8 cellular contexts compared by ENCODE assay signal in the genomic region with DNA sequence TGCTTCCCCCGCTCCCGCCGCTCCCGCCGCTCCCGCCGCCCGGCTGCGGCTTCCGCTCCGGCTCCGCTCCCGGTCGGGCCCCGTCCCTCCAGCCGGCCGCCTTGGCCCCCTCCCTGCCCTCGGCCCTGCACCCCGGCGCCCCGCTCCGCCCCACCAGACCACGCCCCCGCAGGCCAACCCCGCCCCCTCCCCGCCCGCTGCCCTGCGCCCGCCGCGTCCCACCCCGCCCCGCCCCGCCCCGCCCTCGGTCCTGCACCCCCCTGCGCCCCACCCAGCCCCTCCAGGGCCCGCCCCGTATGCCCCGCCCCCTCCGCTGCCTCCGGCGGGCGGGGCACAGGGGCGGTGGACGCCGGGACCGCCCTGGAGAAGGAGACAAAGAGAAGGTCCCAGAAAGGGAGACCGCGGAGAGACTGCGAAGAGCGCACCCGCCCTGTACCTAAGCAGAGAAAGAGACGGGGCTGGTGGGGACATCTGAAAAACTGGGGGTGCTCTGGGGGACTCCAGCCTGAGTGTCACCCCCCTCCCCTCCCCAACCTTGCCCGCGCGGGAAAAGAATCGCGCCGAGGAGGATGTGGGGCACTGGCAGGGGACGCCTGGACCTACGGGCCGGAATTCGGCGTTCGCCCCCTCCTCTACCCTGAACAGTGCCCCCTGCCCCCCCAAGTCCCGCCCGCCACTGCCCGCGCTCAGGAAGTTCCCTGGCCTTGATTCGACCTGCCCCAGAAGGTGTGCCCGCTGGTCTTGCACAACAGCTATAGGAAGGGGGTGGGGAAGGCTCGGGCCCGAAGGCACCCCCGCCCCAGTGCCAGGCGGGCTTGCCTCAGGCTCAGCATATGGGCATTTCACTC. TPM values are rescaled to one million over a fixed set of nuclear protein-coding genes. Genes with fewer than 3 reads are reported as not detected.
DNase-seq lines count a peak whose midpoint lies in the region; ATAC-seq and TF ChIP-seq lines count a peak whose summit lies in the region.

No MANE protein-coding gene starts in this region.

- peak; percentile 45 for ATAC-seq in GM18907 (IDR thresholded peaks at IDR 0.05; ENCODE audit: unreplicated experiment)
- ATAC-seq in heart left ventricle = peak; percentile 79 to 92 (median 90)
- peak; percentile 80 for ATAC-seq in upper lobe of right lung

- intact Hi-C loops in heart left ventricle (cut with DNase I) = loop anchor here in 8 of 10 donors (2.0 to 10.0 kb wide), 4 partner anchors 40 to 354 kb away; no protein-coding TSS in a partner anchor
- intact Hi-C loops in upper lobe of right lung (cut with DNase I) = no loop called here

- WGBS in adipose tissue, 3 donors = 1% methylated on average over 29 to 76 of the region's 76 CpGs
- 1 to 4% (median 2%) methylated on average over 16 to 75 of the region's 76 CpGs for WGBS in heart left ventricle, 4 donors

- peaks cover 9% of the 10 kb centered on the region for H3K36me3 Mint-ChIP-seq in T-helper 1 cell treated with Interleukin-12 subunit alpha and Interleukin-12 subunit beta and Interleukin-4 antibody, amounts not matched to agents 30 μg/mL and 1 μg/mL, for 36 hours (ENCODE audit: low read depth)
- no peaks in the 10 kb centered on the region for H3K36me3 Mint-ChIP-seq in progenitor cell of endocrine pancreas (ENCODE audit: insufficient read depth)

- peaks cover 39% of the 10 kb centered on the region for H3K4me1 Mint-ChIP-seq in T-helper 1 cell treated with Interleukin-12 subunit alpha and Interleukin-12 subunit beta and Interleukin-4 antibody, amounts not matched to agents 30 μg/mL and 1 μg/mL, for 36 hours (ENCODE audit: low read depth)
- H3K4me1 Mint-ChIP-seq in progenitor cell of endocrine pancreas (ENCODE audit: low read depth) = peaks cover 21% of the 10 kb centered on the region

- H3K4me3 ChIP-seq in heart left ventricle (peak overlapping the region; percentile 69 to 99 (median 82)), upper lobe of right lung (peak overlapping the region; percentile 92)

- H3K4me3 Mint-ChIP-seq in T-helper 1 cell treated with Interleukin-12 subunit alpha and Interleukin-12 subunit beta and Interleukin-4 antibody, amounts not matched to agents 30 μg/mL and 1 μg/mL, for 36 hours = peak overlapping the region; percentile 85
- peak overlapping the region; percentile 75 for H3K4me3 Mint-ChIP-seq in progenitor cell of endocrine pancreas (ENCODE audit: low read depth)

- peak overlapping the region; percentile 98 for H3K27ac ChIP-seq in 22Rv1
- H3K27ac ChIP-seq in adipose tissue (ENCODE audit: low read depth, low read length) = peak overlapping the region; percentile 62
- H3K27ac ChIP-seq in heart left ventricle = peak overlapping the region; percentile 87 to 96 (median 90)
- H3K27ac ChIP-seq in upper lobe of right lung = peak overlapping the region; percentile 94

- no peaks in the 10 kb centered on the region for H3K27me3 Mint-ChIP-seq in T-helper 1 cell treated with Interleukin-12 subunit alpha and Interleukin-12 subunit beta and Interleukin-4 antibody, amounts not matched to agents 30 μg/mL and 1 μg/mL, for 36 hours (ENCODE audit: low read depth)
- H3K27me3 Mint-ChIP-seq in progenitor cell of endocrine pancreas = no peaks in the 10 kb centered on the region

- H3K4me1 ChIP-seq in heart left ventricle = peaks cover 0 to 66% (median 36%) of the 10 kb centered on the region in 12 donors
- H3K4me1 ChIP-seq in upper lobe of right lung = peaks cover 43% of the 10 kb centered on the region

- TF ChIP-seq POLR2A in heart left ventricle (IDR thresholded peaks at IDR 0.05) = peak in 1 of 2 donors; percentile 60

- H3K27me3 ChIP-seq in heart left ventricle = no peaks in the 10 kb centered on the region
- H3K27me3 ChIP-seq in upper lobe of right lung = no peaks in the 10 kb centered on the region

- H3K27ac Mint-ChIP-seq in T-helper 1 cell treated with Interleukin-12 subunit alpha and Interleukin-12 subunit beta and Interleukin-4 antibody, amounts not matched to agents 30 μg/mL and 1 μg/mL, for 36 hours = peak overlapping the region; percentile 97
- H3K27ac Mint-ChIP-seq in progenitor cell of endocrine pancreas = peak overlapping the region; percentile 94

- no peak for TF ChIP-seq CTCF in 22Rv1 (IDR thresholded peaks at IDR 0.05)
- no peak for TF ChIP-seq CTCF in heart left ventricle (IDR thresholded peaks at IDR 0.05)
- TF ChIP-seq CTCF in progenitor cell of endocrine pancreas (IDR thresholded peaks at IDR 0.05; ENCODE audit: unreplicated experiment) = no peak
- no peak for TF ChIP-seq CTCF in upper lobe of right lung (IDR thresholded peaks at IDR 0.05)

- H3K9me3 ChIP-seq in heart left ventricle = no peaks in the 10 kb centered on the region
- no peaks in the 10 kb centered on the region for H3K9me3 ChIP-seq in upper lobe of right lung

- no peaks in the 10 kb centered on the region for H3K9me3 Mint-ChIP-seq in T-helper 1 cell treated with Interleukin-12 subunit alpha and Interleukin-12 subunit beta and Interleukin-4 antibody, amounts not matched to agents 30 μg/mL and 1 μg/mL, for 36 hours
- H3K9me3 Mint-ChIP-seq in progenitor cell of endocrine pancreas (ENCODE audit: low read depth) = no peaks in the 10 kb centered on the region

- H3K36me3 ChIP-seq in heart left ventricle (peaks cover 0 to 12% (median 0%) of the 10 kb centered on the region in 9 donors), upper lobe of right lung (peaks cover 6% of the 10 kb centered on the region)

- DNase-seq in MV-4-11 (lab: John Stamatoyannopoulos, UW) (peak; percentile 55), heart left ventricle (peak; percentile 80 to 92 (median 87)), progenitor cell of endocrine pancreas (ENCODE audit: low spot score, unreplicated experiment) (peak; percentile 59), upper lobe of right lung (peak; percentile 92)

RNA-seq across cellular contexts. Expression of gene STXBP1, which starts 42.9 kb away (rescaled TPM):
- polyA plus RNA-seq in adipose tissue (10 to 100 TPM; 12.7 to 42.4 (median 34.1) TPM), heart left ventricle (10 to 100 TPM; 14.0 to 23.7 TPM)
- total RNA-seq in heart left ventricle (100 to 1,000 TPM in 1 of 9 donors, 10 to 100 TPM in 8; 35.9 to 102 (median 50.2) TPM), progenitor cell of endocrine pancreas (23.4 and 24.8 TPM in 2 replicates), upper lobe of right lung (92.1 TPM)

Comparison
In these comparisons a context has a peak if more than half of its experiments do, and no peak if none do; other contexts are left out.
1. Peak in every context shown above with its lines: DNase-seq, ATAC-seq, H3K4me3 ChIP-seq and H3K27ac ChIP-seq.